22 cellular contexts compared by ENCODE assay signal in the genomic region with DNA sequence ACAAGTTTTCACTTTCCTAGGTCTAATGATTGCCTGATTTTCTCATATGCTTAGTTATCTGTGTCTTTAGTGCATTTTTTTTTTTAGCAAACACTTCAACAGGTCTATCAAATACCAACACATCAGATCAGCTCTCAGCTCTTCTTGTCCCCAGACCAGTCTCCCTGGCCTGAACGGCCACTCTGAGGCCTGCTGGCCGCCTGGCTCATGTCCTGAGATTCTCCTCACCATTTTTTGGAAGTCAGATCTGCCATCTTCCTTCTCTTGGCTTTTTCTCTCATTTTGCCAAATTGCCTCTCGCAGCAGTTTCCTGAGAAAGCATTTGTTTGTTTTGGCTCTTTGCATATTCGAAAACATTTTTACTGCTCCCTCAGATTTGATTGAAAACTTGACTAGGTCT. TPM values are rescaled to one million over a fixed set of nuclear protein-coding genes. Genes with fewer than 3 reads are reported as not detected.
DNase-seq lines count a peak whose midpoint lies in the region; ATAC-seq and TF ChIP-seq lines count a peak whose summit lies in the region.
"Had no signal": no experiment of that assay in that cellular context is flagged by ENCODE, and none has a peak within 500 bp of the region (broad histone marks: within the 10 kb centered on the region; RNA-seq: fewer than 3 reads in every experiment).

No MANE protein-coding gene starts in this region.

- H3K14ac ChIP-seq in H9 (ENCODE audit: insufficient read depth, low read length) = no peak overlapping the region

- DNase-seq in H9 (no peak), neural progenitor cell (ENCODE audit: low spot score) (no peak), NCI-H2081 (lab: John Stamatoyannopoulos, UW) (no peak), NCI-H2171 (lab: John Stamatoyannopoulos, UW) (no peak), left lung (no peak)
- no peak for DNase-seq in effector memory CD8-positive, alpha-beta T cell
- DNase-seq: ACHN; activated CD4-positive, CD25-positive, alpha-beta regulatory T cell treated with anti-CD3 and anti-CD28 coated beads, Interleukin-2, amount 50 U/mL, for 72 hours; amniotic stem cell; DMS79 treated with DMSO at 0.1 percent for 48 hours; NCI-H1694; NCI-H2227 treated with DMSO at 0.1 percent for 48 hours; PC-9; SJCRH30; stimulated activated CD4-positive, alpha-beta T cell treated with anti-CD3 and anti-CD28 coated beads, Interleukin-2, amount 100 ng/mL, for 48 hours; T-helper 9 cell had no signal

- H3T11ph ChIP-seq in H9 (ENCODE audit: low read length) = no peak overlapping the region

- H3K4me2 ChIP-seq in BLaER1 (peak overlapping the region; percentile 57), H9 (ENCODE audit: insufficient read depth, insufficient read length, low read length) (no peak overlapping the region), neural progenitor cell (no peak overlapping the region)
- H3K4me2 ChIP-seq: hepatocyte, PC-9 had no signal

- H3K23me2 ChIP-seq in H9 (ENCODE audit: insufficient read length, low read depth, low read length, poor library complexity, severe bottlenecking) = no peaks in the 10 kb centered on the region

- H3K27ac ChIP-seq in BLaER1 (no peak overlapping the region), H9 (ENCODE audit: insufficient read length, low read depth, low read length) (no peak overlapping the region), neural progenitor cell (no peak overlapping the region), left lung (no peak overlapping the region)
- H3K27ac ChIP-seq: hepatocyte, PC-9, SJCRH30, skin epidermis had no signal

- H4K20me1 ChIP-seq in BLaER1 = peaks cover 97% of the 10 kb centered on the region
- H4K20me1 ChIP-seq in H9 (ENCODE audit: control insufficient read depth, insufficient read depth, insufficient read length) = peaks cover 8% of the 10 kb centered on the region
- peaks cover 54% of the 10 kb centered on the region for H4K20me1 ChIP-seq in neural progenitor cell (ENCODE audit: low read depth)

- H3K79me2 ChIP-seq in H9 (ENCODE audit: insufficient read depth, low read length) (peaks cover 40% of the 10 kb centered on the region; the same call in 1 of the 2 replicates), neural progenitor cell (ENCODE audit: low read depth) (peaks cover 93% of the 10 kb centered on the region)

- ATAC-seq in effector memory CD8-positive, alpha-beta T cell (replicated peaks) = no peak
- ATAC-seq in GM21723 (IDR thresholded peaks at IDR 0.05; ENCODE audit: unreplicated experiment) = no peak
- no peak for ATAC-seq in left lung

- H2AFZ ChIP-seq in H9 (ENCODE audit: low read length) (no peak overlapping the region), neural progenitor cell (replicated peaks) (no peak overlapping the region)
- H2AFZ ChIP-seq: hepatocyte, PC-9 had no signal

- no peak overlapping the region for H3K4me3 ChIP-seq in BLaER1
- no peak overlapping the region for H3K4me3 ChIP-seq in neural progenitor cell
- no peak overlapping the region for H3K4me3 ChIP-seq in left lung
- H3K4me3 ChIP-seq: hepatocyte, lung, PC-9, SJCRH30, skin epidermis had no signal

- peaks cover 0 to 2% of the 10 kb centered on the region in 2 experiments; a peak in 2 of 5 replicates for H3K9me3 Mint-ChIP-seq in H9
- H3K9me3 Mint-ChIP-seq in effector memory CD8-positive, alpha-beta T cell = no peaks in the 10 kb centered on the region
- H3K9me3 Mint-ChIP-seq in neural progenitor cell = peaks cover 15% of the 10 kb centered on the region

- no peak overlapping the region for H3K9ac ChIP-seq in BLaER1
- H3K9ac ChIP-seq in H9 (ENCODE audit: extremely low read depth, insufficient read length, low read length) = no peak overlapping the region
- no peak overlapping the region for H3K9ac ChIP-seq in neural progenitor cell

- no peak overlapping the region for H4K5ac ChIP-seq in H9 (ENCODE audit: insufficient read length, low read depth, low read length)

- H3K23ac ChIP-seq in H9 (ENCODE audit: insufficient read length, low read depth, low read length) = no peak overlapping the region

- H3K4me1 ChIP-seq in BLaER1 = peaks cover 92% of the 10 kb centered on the region
- peaks cover 5% of the 10 kb centered on the region; the same call in 1 of the 2 replicates for H3K4me1 ChIP-seq in H9 (ENCODE audit: insufficient read depth, low read length)
- peaks cover 11% of the 10 kb centered on the region for H3K4me1 ChIP-seq in neural progenitor cell
- H3K4me1 ChIP-seq in left lung = peaks cover 9 to 48% of the 10 kb centered on the region in 2 donors
- H3K4me1 ChIP-seq: SJCRH30 had no signal

- H3K4ac ChIP-seq in H9 (ENCODE audit: low read depth, low read length) = no peak overlapping the region

- peaks cover 15% of the 10 kb centered on the region for H3K9me3 ChIP-seq in BLaER1
- no peaks in the 10 kb centered on the region for H3K9me3 ChIP-seq in H9 (ENCODE audit: control insufficient read depth, low read depth, low read length)
- H3K9me3 ChIP-seq in neural progenitor cell (ENCODE audit: low read depth) = no peaks in the 10 kb centered on the region
- H3K9me3 ChIP-seq in left lung = peaks cover 0 to 6% of the 10 kb centered on the region in 2 donors
- H3K9me3 ChIP-seq: SJCRH30 had no signal

- no peak overlapping the region for H3K56ac ChIP-seq in H9 (ENCODE audit: insufficient read length, low read depth, low read length)

- no peak overlapping the region for H2BK12ac ChIP-seq in H9 (ENCODE audit: insufficient read length, low read depth, low read length)

- peaks cover 4 to 12% (median 11%) of the 10 kb centered on the region in 3 experiments; a peak in 6 of 7 replicates for H3K36me3 Mint-ChIP-seq in H9 (ENCODE audit: insufficient read depth in 1 of 3, low read depth in 3 of 3)
- peaks cover 11% of the 10 kb centered on the region for H3K36me3 Mint-ChIP-seq in effector memory CD8-positive, alpha-beta T cell (ENCODE audit: insufficient read depth)
- H3K36me3 Mint-ChIP-seq in neural progenitor cell = peaks cover 41% of the 10 kb centered on the region

- H2BK20ac ChIP-seq in H9 (ENCODE audit: low read depth, low read length, poor library complexity, severe bottlenecking) = no peak overlapping the region

- peaks cover 58 to 60% of the 10 kb centered on the region in 2 experiments for H3K4me1 Mint-ChIP-seq in H9
- peaks cover 50 to 64% of the 10 kb centered on the region in 2 donors for H3K4me1 Mint-ChIP-seq in effector memory CD8-positive, alpha-beta T cell (ENCODE audit: low read depth in 2 of 2)
- H3K4me1 Mint-ChIP-seq in neural progenitor cell = peaks cover 36% of the 10 kb centered on the region

- no peak overlapping the region for H2BK5ac ChIP-seq in H9 (ENCODE audit: insufficient read length, low read length)

- H2BK15ac ChIP-seq in H9 (ENCODE audit: low read depth, low read length) = no peak overlapping the region

- no peak overlapping the region for H4K91ac ChIP-seq in H9 (ENCODE audit: insufficient read length, low read depth, low read length)

- H3K36me3 ChIP-seq in BLaER1 = peaks cover 59% of the 10 kb centered on the region
- no peaks in the 10 kb centered on the region for H3K36me3 ChIP-seq in neural progenitor cell
- peaks cover 0 to 9% of the 10 kb centered on the region in 2 donors for H3K36me3 ChIP-seq in left lung
- H3K36me3 ChIP-seq: SJCRH30 had no signal

- H3K4me3 Mint-ChIP-seq in H9 (no peak overlapping the region), neural progenitor cell (no peak overlapping the region)
- H3K4me3 Mint-ChIP-seq in effector memory CD8-positive, alpha-beta T cell = peak overlapping the region; percentile 43 to 47

- no peaks in the 10 kb centered on the region for H3F3A ChIP-seq in neural progenitor cell (ENCODE audit: low read depth)

- H3K27me3 ChIP-seq in BLaER1 (no peaks in the 10 kb centered on the region), H9 (ENCODE audit: insufficient read depth, low read length) (no peaks in the 10 kb centered on the region), neural progenitor cell (no peaks in the 10 kb centered on the region), left lung (no peaks in the 10 kb centered on the region)
- H3K27me3 ChIP-seq: hepatocyte, SJCRH30 had no signal

- TF ChIP-seq CTCF in H9 (conservative IDR thresholded peaks at IDR 0.05) = no peak
- no peak for TF ChIP-seq CTCF in neural progenitor cell (IDR thresholded peaks at IDR 0.05)
- no peak for TF ChIP-seq CTCF in left lung (IDR thresholded peaks at IDR 0.05)

- no peak overlapping the region for H2BK120ac ChIP-seq in H9 (ENCODE audit: low read depth, low read length, poor library complexity, severe bottlenecking)

- no peak overlapping the region for H2AK5ac ChIP-seq in H9 (ENCODE audit: insufficient read length, low read length)

- H3K27ac Mint-ChIP-seq in H9 (peak overlapping the region in 2 of 3 experiments; percentile 19 to 30; a peak in 2 of 7 replicates), neural progenitor cell (peak overlapping the region; percentile 47)
- H3K27ac Mint-ChIP-seq in effector memory CD8-positive, alpha-beta T cell = peak overlapping the region; percentile 84 to 90
- H3K27ac Mint-ChIP-seq: activated T-helper 2 cell treated with anti-CD3 and anti-CD28 coated beads, Interferon-gamma antibody, Interleukin-2, Interleukin-4, amounts not matched to agents 10 μg/mL and 5 μg/mL and 100 μg/mL, durations not matched to agents 14 hours and 24 hours and 36 hours had no signal

- no CpG with 5 or more reads among the region's 4 CpGs for WGBS in H9 (ENCODE audit: extremely low coverage, insufficient read length, low lambda C conversion rate)

- H3K79me1 ChIP-seq in H9 (ENCODE audit: insufficient read depth, low read depth, low read length, poor library complexity, severe bottlenecking) = peaks cover 28% of the 10 kb centered on the region

- intact Hi-C loops in left lung (cut with DNase I) = no loop called here

- H3K18ac ChIP-seq in H9 (ENCODE audit: insufficient read length, low read depth, low read length) = no peak overlapping the region

- H3K27me3 Mint-ChIP-seq in H9 (ENCODE audit: low read depth) (no peaks in the 10 kb centered on the region), neural progenitor cell (ENCODE audit: insufficient read depth, low read depth) (peaks cover 4% of the 10 kb centered on the region)
- no peaks in the 10 kb centered on the region for H3K27me3 Mint-ChIP-seq in effector memory CD8-positive, alpha-beta T cell

- H4K8ac ChIP-seq in H9 (replicated peaks; ENCODE audit: insufficient read length, low read depth, low read length) = no peak overlapping the region

RNA-seq across cellular contexts. Expression of a gene that starts 29.3 kb away (rescaled TPM):
- 33.8 and 35.1 TPM in 2 replicates for total RNA-seq in H9 (2021)
- total RNA-seq in neural progenitor cell (ENCODE audit: low replicate concordance) = 28.1 and 31.2 TPM in 2 replicates
- 10 to 100 TPM; 22.7 to 24.3 TPM for total RNA-seq in left lung

RNA-seq across cellular contexts. Expression of a gene that starts 51.6 kb away (rescaled TPM):
- 57.1 and 58.0 TPM in 2 replicates for total RNA-seq in H9 (2021)
- total RNA-seq in neural progenitor cell (ENCODE audit: low replicate concordance) = 256 and 312 TPM in 2 replicates
- total RNA-seq in left lung = 10 to 100 TPM; 25.7 to 29.3 TPM

Comparison
In these comparisons a context has a peak if more than half of its experiments do, and no peak if none do; other contexts are left out.
1. H3K27ac Mint-ChIP-seq: peak in every context shown above with its lines; median percentile 87 in effector memory CD8-positive, alpha-beta T cell; 47 in neural progenitor cell; 24 in H9.
2. H3K4me3 Mint-ChIP-seq: peak in effector memory CD8-positive, alpha-beta T cell (2 of 2); none in H9 (0 of 2) and neural progenitor cell (single experiment).